24 cellular contexts compared by ENCODE assay signal in the genomic region with DNA sequence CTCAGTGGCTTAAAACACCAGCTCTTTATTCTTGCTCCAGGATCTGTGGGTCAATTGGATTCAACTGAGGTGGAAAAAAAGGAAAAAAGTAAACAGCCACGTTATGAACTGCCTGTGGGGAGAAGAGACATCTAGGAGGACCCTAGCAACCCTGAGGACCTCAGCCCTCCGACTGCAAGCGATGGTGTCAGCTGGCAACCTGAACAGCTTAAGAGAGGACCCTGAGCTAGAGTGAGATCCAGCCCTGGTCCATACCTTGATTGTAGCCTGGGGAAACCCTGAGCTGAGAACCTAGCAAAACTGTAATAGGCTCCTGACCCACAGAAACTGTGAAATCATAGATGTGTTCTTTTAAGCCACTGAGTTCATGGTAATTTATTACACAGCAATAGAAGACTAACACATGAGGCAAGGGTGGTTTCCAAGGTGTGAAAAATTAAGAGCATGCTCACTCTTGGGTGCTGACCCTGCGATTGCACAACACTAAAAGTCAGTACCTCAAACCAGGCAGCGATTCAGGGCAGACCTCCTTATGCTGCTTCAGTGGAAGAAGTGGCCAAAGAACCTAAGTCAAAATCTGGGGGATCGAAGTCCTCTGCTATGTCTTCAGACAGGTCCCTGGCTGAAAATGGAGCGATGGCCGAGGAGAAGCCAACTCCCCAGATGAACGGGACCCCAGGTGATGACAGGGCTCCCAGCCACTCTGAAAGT. TPM values are rescaled to one million over a fixed set of nuclear protein-coding genes. Genes with fewer than 3 reads are reported as not detected.
DNase-seq lines count a peak whose midpoint lies in the region; ATAC-seq and TF ChIP-seq lines count a peak whose summit lies in the region.
"Had no signal": no experiment of that assay in that cellular context is flagged by ENCODE, and none has a peak within 500 bp of the region (broad histone marks: within the 10 kb centered on the region; RNA-seq: fewer than 3 reads in every experiment).

No MANE protein-coding gene starts in this region.

- no peaks in the 10 kb centered on the region for H3K36me3 Mint-ChIP-seq in endodermal cell (ENCODE audit: low read depth)
- H3K36me3 Mint-ChIP-seq in stimulated activated effector memory CD8-positive, alpha-beta T cell treated with anti-CD3 and anti-CD28 coated beads, Interleukin-12 subunit alpha, Interleukin-12 subunit beta, amount 100 ng/mL, for 72 hours, result no peaks in the 10 kb centered on the region

- H3K27me3 Mint-ChIP-seq in endodermal cell (ENCODE audit: insufficient read depth), result peaks cover 7% of the 10 kb centered on the region
- H3K27me3 Mint-ChIP-seq: activated CD4-positive, alpha-beta T cell treated with anti-CD3 and anti-CD28 coated beads for 36 hours; progenitor cell of endocrine pancreas had no signal

- H3K27ac ChIP-seq in endodermal cell (ENCODE audit: low read depth, low read length), result no peak overlapping the region
- H3K27ac ChIP-seq: 22Rv1, HL-60, upper lobe of right lung had no signal

- peaks cover 2% of the 10 kb centered on the region for H3K9me3 Mint-ChIP-seq in endodermal cell
- H3K9me3 Mint-ChIP-seq in stimulated activated effector memory CD8-positive, alpha-beta T cell treated with anti-CD3 and anti-CD28 coated beads, Interleukin-12 subunit alpha, Interleukin-12 subunit beta, amount 100 ng/mL, for 72 hours, result no peaks in the 10 kb centered on the region

- no peaks in the 10 kb centered on the region for H3K9me3 ChIP-seq in endodermal cell (ENCODE audit: control insufficient read depth, low read length)
- H3K9me3 ChIP-seq: upper lobe of right lung had no signal

- no peaks in the 10 kb centered on the region for H3K36me3 ChIP-seq in endodermal cell (ENCODE audit: control insufficient read depth, insufficient read depth, low read length)
- H3K36me3 ChIP-seq: upper lobe of right lung had no signal

- peak; percentile 64 for ATAC-seq in HG02798 (IDR thresholded peaks at IDR 0.05; ENCODE audit: poor library complexity, unreplicated experiment)
- peak; percentile 89 for ATAC-seq in stimulated activated effector memory CD8-positive, alpha-beta T cell treated with anti-CD3 and anti-CD28 coated beads, Interleukin-12 subunit alpha, Interleukin-12 subunit beta, amount 100 ng/mL, for 72 hours
- ATAC-seq: activated CD4-positive, alpha-beta T cell treated with anti-CD3 and anti-CD28 coated beads for 36 hours; upper lobe of right lung had no signal

- H3K4me1 Mint-ChIP-seq in endodermal cell, result no peaks in the 10 kb centered on the region
- H3K4me1 Mint-ChIP-seq in stimulated activated effector memory CD8-positive, alpha-beta T cell treated with anti-CD3 and anti-CD28 coated beads, Interleukin-12 subunit alpha, Interleukin-12 subunit beta, amount 100 ng/mL, for 72 hours, result peaks cover 34% of the 10 kb centered on the region

- WGBS in endodermal cell (ENCODE audit: insufficient coverage in 1 of 2, insufficient read length in 1 of 2), 2 experiments, result 90 to 99% methylated on average over 9 of the region's 9 CpGs

- DNase-seq in NK-92 treated with Interleukin-12 subunit alpha and Interleukin-12 subunit beta, amount 100 ng/mL, for 24 hours (lab: John Stamatoyannopoulos, UW), result peak; percentile 63
- no peak for DNase-seq in NK-92 (lab: John Stamatoyannopoulos, UW; ENCODE audit: unreplicated experiment)
- DNase-seq in endodermal cell, result peak; percentile 24
- DNase-seq in stimulated activated effector memory CD8-positive, alpha-beta T cell treated with anti-CD3 and anti-CD28 coated beads, Interleukin-12 subunit alpha, Interleukin-12 subunit beta, amount 100 ng/mL, for 72 hours (ENCODE audit: low spot score in 2 of 2), result no peak
- no peak for DNase-seq in putamen (ENCODE audit: low spot score)
- DNase-seq in iPS-NIHi11 (ENCODE audit: low spot score), result no peak
- no peak for DNase-seq in DMS153 treated with DMSO at 0.1 percent for 48 hours (lab: John Stamatoyannopoulos, UW; ENCODE audit: unreplicated experiment)
- DNase-seq: activated CD4-positive, alpha-beta T cell treated with anti-CD3 and anti-CD28 coated beads for 36 hours; activated naive CD4-positive, alpha-beta T cell; DMS79; left cardiac atrium; NCI-H1694 treated with DMSO at 0.1 percent for 48 hours; NCI-H774; nephron progenitor cell; SHP77 treated with DMSO at 0.1 percent for 48 hours; stimulated activated CD4-positive, alpha-beta T cell treated with anti-CD3 and anti-CD28 coated beads, Interleukin-4, amount 100 ng/mL, for 4 hours; T-helper 1 cell; upper lobe of right lung had no signal

- H3K4me3 ChIP-seq in endodermal cell (ENCODE audit: low read length), result no peak overlapping the region
- H3K4me3 ChIP-seq: upper lobe of right lung had no signal

- TF ChIP-seq CTCF in endodermal cell (conservative IDR thresholded peaks at IDR 0.05), result no peak

- H3K9ac ChIP-seq in endodermal cell (ENCODE audit: extremely low read depth, low read length, poor library complexity, severe bottlenecking), result no peak overlapping the region

- H3K4me1 ChIP-seq in endodermal cell (ENCODE audit: control insufficient read depth, insufficient read depth, low read length), result no peaks in the 10 kb centered on the region
- H3K4me1 ChIP-seq: upper lobe of right lung had no signal

- no peaks in the 10 kb centered on the region for H3K27me3 ChIP-seq in endodermal cell (ENCODE audit: control insufficient read depth, insufficient read depth, low read length, poor library complexity, severe bottlenecking)
- H3K27me3 ChIP-seq: upper lobe of right lung had no signal

- H3K27ac Mint-ChIP-seq in endodermal cell, result no peak overlapping the region
- no peak overlapping the region for H3K27ac Mint-ChIP-seq in stimulated activated effector memory CD8-positive, alpha-beta T cell treated with anti-CD3 and anti-CD28 coated beads, Interleukin-12 subunit alpha, Interleukin-12 subunit beta, amount 100 ng/mL, for 72 hours
- H3K27ac Mint-ChIP-seq: activated CD4-positive, alpha-beta T cell treated with anti-CD3 and anti-CD28 coated beads for 36 hours; IgD-negative memory B cell; nephron progenitor cell; progenitor cell of endocrine pancreas had no signal

- no peak overlapping the region for H3K4me3 Mint-ChIP-seq in endodermal cell
- H3K4me3 Mint-ChIP-seq in stimulated activated effector memory CD8-positive, alpha-beta T cell treated with anti-CD3 and anti-CD28 coated beads, Interleukin-12 subunit alpha, Interleukin-12 subunit beta, amount 100 ng/mL, for 72 hours, result no peak overlapping the region
- H3K4me3 Mint-ChIP-seq: activated CD4-positive, alpha-beta T cell treated with anti-CD3 and anti-CD28 coated beads for 36 hours; IgD-negative memory B cell; nephron progenitor cell had no signal

RNA-seq across cellular contexts. Expression of gene GASK1A, which starts 57.7 kb away (rescaled TPM):
- total RNA-seq in endodermal cell, result 1 to 10 TPM; 4.0 to 5.3 TPM
- polyA plus RNA-seq in endodermal cell (2013, experiment 1 of 2), result 2.7 TPM
- 2.0 TPM for polyA plus RNA-seq in endodermal cell (2013, experiment 2 of 2)
- total RNA-seq: activated CD4-positive, alpha-beta T cell treated with anti-CD3 and anti-CD28 coated beads for 36 hours; glomerular endothelial cell had no signal
- polyA plus RNA-seq: IgD-negative memory B cell had no signal

Comparison
In these comparisons a context has a peak if more than half of its experiments do, and no peak if none do; other contexts are left out.
1. DNase-seq: peak in NK-92 treated with Interleukin-12 subunit alpha and Interleukin-12 subunit beta, amount 100 ng/mL, for 24 hours (single experiment) and endodermal cell (single experiment); none in NK-92 (single experiment), stimulated activated effector memory CD8-positive, alpha-beta T cell treated with anti-CD3 and anti-CD28 coated beads, Interleukin-12 subunit alpha, Interleukin-12 subunit beta, amount 100 ng/mL, for 72 hours (0 of 2), putamen (single experiment), iPS-NIHi11 (single experiment) and DMS153 treated with DMSO at 0.1 percent for 48 hours (single experiment).